In genomic region chr7:29496355-29497020, GRCh38 we compare ENCODE assay signal across 15 cellular contexts.
DNase-seq lines count a peak whose midpoint lies in the region; ATAC-seq and TF ChIP-seq lines count a peak whose summit lies in the region.
"Had no signal": no experiment of that assay in that cellular context is flagged by ENCODE, and none has a peak within 500 bp of the region (broad histone marks: within the 10 kb centered on the region; RNA-seq: fewer than 3 reads in every experiment).

No MANE protein-coding gene starts in this region.

- no peak overlapping the region for H3K4me3 Mint-ChIP-seq in HFFc6
- H3K4me3 Mint-ChIP-seq: CD8-positive, alpha-beta memory T cell; T-helper 1 cell treated with Interleukin-12 subunit alpha and Interleukin-12 subunit beta and Interleukin-4 antibody, amounts not matched to agents 30 μg/mL and 1 μg/mL, for 36 hours had no signal

- H3K4me1 Mint-ChIP-seq in HFFc6 (ENCODE audit: low read depth): peaks cover 7% of the 10 kb centered on the region
- H3K4me1 Mint-ChIP-seq: CD8-positive, alpha-beta memory T cell had no signal

- ATAC-seq in left lobe of liver: peak; percentile 85
- ATAC-seq in GM18502 (IDR thresholded peaks at IDR 0.05; ENCODE audit: poor library complexity, unreplicated experiment): no peak
- ATAC-seq: HCT116 had no signal

- H3K27ac Mint-ChIP-seq in HFFc6: no peak overlapping the region
- H3K27ac Mint-ChIP-seq: CD8-positive, alpha-beta memory T cell; T-helper 1 cell treated with Interleukin-12 subunit alpha and Interleukin-12 subunit beta and Interleukin-4 antibody, amounts not matched to agents 30 μg/mL and 1 μg/mL, for 36 hours had no signal

- no peaks in the 10 kb centered on the region; the same call in 1 of the 2 replicates for H3K27me3 Mint-ChIP-seq in HFFc6 (ENCODE audit: insufficient read depth)
- H3K27me3 Mint-ChIP-seq: CD8-positive, alpha-beta memory T cell had no signal

- no peaks in the 10 kb centered on the region for H3K36me3 Mint-ChIP-seq in HFFc6 (ENCODE audit: low read depth)

- DNase-seq in NCI-H1417 treated with DMSO at 0.1 percent for 48 hours (lab: John Stamatoyannopoulos, UW): peak; percentile 91
- DNase-seq in NCI-H748 (lab: John Stamatoyannopoulos, UW; ENCODE audit: unreplicated experiment): peak; percentile 89
- no peak for DNase-seq in left lobe of liver (ENCODE audit: low spot score)
- no peak for DNase-seq in HFFc6
- no peak for DNase-seq in central memory CD4-positive, alpha-beta T cell
- no peak for DNase-seq in effector memory CD4-positive, alpha-beta T cell
- DNase-seq: CD8-positive, alpha-beta memory T cell; IMR-90; Kasumi-1; NCI-H187; NCI-H524 had no signal

- no peak for TF ChIP-seq CTCF in HFFc6 (IDR thresholded peaks at IDR 0.05)

- H3K36me3 ChIP-seq in effector memory CD4-positive, alpha-beta T cell (ENCODE audit: control insufficient read depth, insufficient read depth, low read length): no peaks in the 10 kb centered on the region
- H3K36me3 ChIP-seq: BLaER1 had no signal

- no peaks in the 10 kb centered on the region for H3K27me3 ChIP-seq in effector memory CD4-positive, alpha-beta T cell (replicated peaks; ENCODE audit: control insufficient read depth, insufficient read depth, low read length, poor library complexity, severe bottlenecking)
- H3K27me3 ChIP-seq: BLaER1 had no signal

- H3K9me3 Mint-ChIP-seq in HFFc6: no peaks in the 10 kb centered on the region
- H3K9me3 Mint-ChIP-seq: CD8-positive, alpha-beta memory T cell; T-helper 1 cell treated with Interleukin-12 subunit alpha and Interleukin-12 subunit beta and Interleukin-4 antibody, amounts not matched to agents 30 μg/mL and 1 μg/mL, for 36 hours had no signal

- H3K9me3 ChIP-seq in effector memory CD4-positive, alpha-beta T cell (ENCODE audit: control insufficient read depth, low read length): no peaks in the 10 kb centered on the region
- H3K9me3 ChIP-seq: BLaER1 had no signal

- no peak overlapping the region for H3K4me3 ChIP-seq in effector memory CD4-positive, alpha-beta T cell (ENCODE audit: insufficient read depth, low read depth, low read length, poor library complexity, severe bottlenecking)
- H3K4me3 ChIP-seq: BLaER1 had no signal

- no peak overlapping the region for H3K27ac ChIP-seq in effector memory CD4-positive, alpha-beta T cell (ENCODE audit: insufficient read depth, low read length, poor library complexity, severe bottlenecking)
- H3K27ac ChIP-seq: BLaER1 had no signal

- no peaks in the 10 kb centered on the region for H3K4me1 ChIP-seq in effector memory CD4-positive, alpha-beta T cell (ENCODE audit: control insufficient read depth, insufficient read depth, low read length, poor library complexity, severe bottlenecking)
- H3K4me1 ChIP-seq: BLaER1 had no signal

Comparison
In these comparisons a context has a peak if more than half of its experiments do, and no peak if none do; other contexts are left out.
1. DNase-seq: peak in NCI-H1417 treated with DMSO at 0.1 percent for 48 hours (single experiment) and NCI-H748 (single experiment); none in left lobe of liver (single experiment), HFFc6 (single experiment), central memory CD4-positive, alpha-beta T cell (single experiment) and effector memory CD4-positive, alpha-beta T cell (0 of 3).